36 cellular contexts compared by ENCODE assay signal in genomic region chr20:961768-962167, GRCh38. TPM values are rescaled to one million over a fixed set of nuclear protein-coding genes. Genes with fewer than 3 reads are reported as not detected.
"Had no signal": no experiment of that assay in that cellular context is flagged by ENCODE, and none has a peak within 500 bp of the region (broad histone marks: within the 10 kb centered on the region; RNA-seq: fewer than 3 reads in every experiment).

No MANE protein-coding gene starts in this region.

- H3K27me3 ChIP-seq: brain microvascular endothelial cell had no signal

- H3K27ac Mint-ChIP-seq: activated B cell treated with CpG ODN at 0.5 μM for 24 hours; activated CD4-positive, alpha-beta memory T cell treated with anti-CD3 and anti-CD28 coated beads for 36 hours; activated CD4-positive, alpha-beta T cell treated with anti-CD3 and anti-CD28 coated beads for 36 hours; activated CD4-positive, alpha-beta T cell treated with anti-CD3 and anti-CD28 coated beads, Interleukin-2, amount 10 ng/mL, durations not matched to agents 24 days and 14 days; activated CD8-positive, alpha-beta T cell treated with anti-CD3 and anti-CD28 coated beads, Interleukin-2, amount 10 ng/mL, durations not matched to agents 7 days and 5 days; activated naive CD8-positive, alpha-beta T cell; activated T-helper 17 cell treated with anti-CD3 and anti-CD28 coated beads, Interleukin-2, amount 50 U/mL, for 72 hours; effector memory CD8-positive, alpha-beta T cell; T-helper 17 cell; T-helper 2 cell treated with Interferon-gamma antibody and Interleukin-4, amounts not matched to agents 5 μg/mL and 100 μg/mL, for 36 hours had no signal

- DNase-seq: activated B cell treated with CpG ODN at 0.5 μM for 24 hours; activated CD4-positive, alpha-beta memory T cell treated with anti-CD3 and anti-CD28 coated beads for 36 hours; activated CD4-positive, alpha-beta T cell treated with anti-CD3 and anti-CD28 coated beads for 36 hours; activated CD4-positive, alpha-beta T cell treated with anti-CD3 and anti-CD28 coated beads, Interleukin-2, amount 10 ng/mL, durations not matched to agents 24 days and 14 days; activated CD8-positive, alpha-beta T cell treated with anti-CD3 and anti-CD28 coated beads, Interleukin-2, amount 10 ng/mL, durations not matched to agents 7 days and 5 days; activated effector memory CD4-positive, alpha-beta T cell treated with Interleukin-2 at 50 U/mL for 16 hours; activated gamma-delta T cell treated with Interleukin-2 at 50 U/mL for 16 hours; activated naive CD4-positive, alpha-beta T cell treated with anti-CD3 and anti-CD28 coated beads, Interleukin-2, amount 50 U/mL, for 16 hours; activated naive CD4-positive, alpha-beta T cell treated with Interleukin-2 at 50 U/mL for 16 hours; activated T-cell treated with anti-CD3 and anti-CD28 coated beads, Interleukin-2, amount 50 U/mL, for 4 hours; amniotic stem cell; anterior cingulate cortex; brain microvascular endothelial cell; cortex of kidney; dermis blood vessel endothelial cell; effector CD4-positive, alpha-beta T cell; effector memory CD8-positive, alpha-beta T cell; erythroblast; foreskin keratinocyte; gastrocnemius medialis; glutamatergic neuron; T-helper 17 cell; T1000; WERI-Rb-1 had no signal

- H3K4me3 Mint-ChIP-seq: activated B cell treated with CpG ODN at 0.5 μM for 24 hours; activated CD4-positive, alpha-beta memory T cell treated with anti-CD3 and anti-CD28 coated beads for 36 hours; activated CD4-positive, alpha-beta T cell treated with anti-CD3 and anti-CD28 coated beads for 36 hours; activated CD4-positive, alpha-beta T cell treated with anti-CD3 and anti-CD28 coated beads, Interleukin-2, amount 10 ng/mL, durations not matched to agents 24 days and 14 days; activated CD8-positive, alpha-beta T cell treated with anti-CD3 and anti-CD28 coated beads, Interleukin-2, amount 10 ng/mL, durations not matched to agents 7 days and 5 days; activated naive CD8-positive, alpha-beta T cell; activated T-cell treated with anti-CD3 and anti-CD28 coated beads, Interleukin-2, amount 50 U/mL, for 4 hours; activated T-helper 17 cell treated with anti-CD3 and anti-CD28 coated beads, Interleukin-2, amount 50 U/mL, for 72 hours; central memory CD8-positive, alpha-beta T cell; effector memory CD8-positive, alpha-beta T cell; T-helper 17 cell; T-helper 2 cell treated with Interferon-gamma antibody and Interleukin-4, amounts not matched to agents 5 μg/mL and 100 μg/mL, for 36 hours had no signal

- H3K4me3 ChIP-seq: esophagus muscularis mucosa, gastrocnemius medialis, heart left ventricle had no signal

- H3K36me3 ChIP-seq: brain microvascular endothelial cell, esophagus muscularis mucosa, gastrocnemius medialis, heart left ventricle, WERI-Rb-1 had no signal

- FAIRE-seq: astrocyte, bronchial epithelial cell, colon had no signal

- ATAC-seq: activated CD4-positive, alpha-beta T cell treated with anti-CD3 and anti-CD28 coated beads for 36 hours; activated CD4-positive, CD25-positive, alpha-beta regulatory T cell treated with anti-CD3 and anti-CD28 coated beads, Interleukin-2, amount 50 U/mL, for 24 hours; activated CD8-positive, alpha-beta T cell treated with anti-CD3 and anti-CD28 coated beads, Interleukin-2, amount 10 ng/mL, durations not matched to agents 7 days and 5 days; activated T-cell treated with anti-CD3 and anti-CD28 coated beads, Interleukin-2, amount 50 U/mL, for 4 hours; activated T-helper 17 cell treated with anti-CD3 and anti-CD28 coated beads, Interleukin-2, amount 50 U/mL, for 72 hours; effector memory CD8-positive, alpha-beta T cell; foreskin keratinocyte; gastrocnemius medialis; heart left ventricle; T-helper 17 cell had no signal

- H3K4me1 ChIP-seq: esophagus muscularis mucosa, foreskin keratinocyte, gastrocnemius medialis had no signal

- H3K27ac ChIP-seq: brain microvascular endothelial cell, esophagus muscularis mucosa, foreskin keratinocyte, gastrocnemius medialis, heart left ventricle, WERI-Rb-1 had no signal

- H3K9me3 Mint-ChIP-seq: activated B cell treated with CpG ODN at 0.5 μM for 24 hours; activated CD4-positive, alpha-beta memory T cell treated with anti-CD3 and anti-CD28 coated beads for 36 hours; activated CD4-positive, alpha-beta T cell treated with anti-CD3 and anti-CD28 coated beads, Interleukin-2, amount 10 ng/mL, durations not matched to agents 24 days and 14 days; activated T-cell treated with anti-CD3 and anti-CD28 coated beads, Interleukin-2, amount 50 U/mL, for 4 hours; activated T-helper 17 cell treated with anti-CD3 and anti-CD28 coated beads, Interleukin-2, amount 50 U/mL, for 72 hours; central memory CD8-positive, alpha-beta T cell; effector memory CD8-positive, alpha-beta T cell; T-helper 2 cell treated with Interferon-gamma antibody and Interleukin-4, amounts not matched to agents 5 μg/mL and 100 μg/mL, for 36 hours had no signal

- H3K36me3 Mint-ChIP-seq: activated CD4-positive, alpha-beta memory T cell treated with anti-CD3 and anti-CD28 coated beads for 36 hours; activated naive CD8-positive, alpha-beta T cell had no signal

- H3K4me1 Mint-ChIP-seq: activated B cell treated with CpG ODN at 0.5 μM for 24 hours; activated CD4-positive, alpha-beta T cell treated with anti-CD3 and anti-CD28 coated beads for 36 hours; activated T-helper 17 cell treated with anti-CD3 and anti-CD28 coated beads, Interleukin-2, amount 50 U/mL, for 72 hours; central memory CD8-positive, alpha-beta T cell had no signal

- H3K9me3 ChIP-seq: esophagus muscularis mucosa, gastrocnemius medialis, heart left ventricle had no signal

RNA-seq across cellular contexts. Expression of gene RSPO4, which starts 40.3 kb away (rescaled TPM):
- total RNA-seq: activated CD4-positive, alpha-beta memory T cell treated with anti-CD3 and anti-CD28 coated beads for 36 hours; activated CD4-positive, alpha-beta T cell treated with anti-CD3 and anti-CD28 coated beads for 36 hours; activated CD4-positive, alpha-beta T cell treated with anti-CD3 and anti-CD28 coated beads, Interleukin-2, amount 10 ng/mL, durations not matched to agents 24 days and 14 days; activated CD8-positive, alpha-beta memory T cell treated with anti-CD3 and anti-CD28 coated beads for 36 hours; activated CD8-positive, alpha-beta T cell treated with anti-CD3 and anti-CD28 coated beads, Interleukin-2, amount 10 ng/mL, durations not matched to agents 7 days and 5 days; activated T-cell treated with anti-CD3 and anti-CD28 coated beads, Interleukin-2, amount 50 U/mL, for 4 hours; activated T-helper 17 cell treated with anti-CD3 and anti-CD28 coated beads, Interleukin-2, amount 50 U/mL, for 72 hours; bronchial epithelial cell; cardiac septum; dermis blood vessel endothelial cell; foreskin keratinocyte; gastrocnemius medialis; T-helper 17 cell had no signal

RNA-seq across cellular contexts. Expression of gene ANGPT4, which starts 45.6 kb away (rescaled TPM):
- total RNA-seq: activated B cell treated with CpG ODN at 0.5 μM for 24 hours; activated CD4-positive, alpha-beta memory T cell treated with anti-CD3 and anti-CD28 coated beads for 36 hours; activated CD4-positive, alpha-beta T cell treated with anti-CD3 and anti-CD28 coated beads for 36 hours; activated CD4-positive, alpha-beta T cell treated with anti-CD3 and anti-CD28 coated beads, Interleukin-2, amount 10 ng/mL, durations not matched to agents 24 days and 14 days; activated CD8-positive, alpha-beta memory T cell treated with anti-CD3 and anti-CD28 coated beads for 36 hours; activated CD8-positive, alpha-beta T cell treated with anti-CD3 and anti-CD28 coated beads, Interleukin-2, amount 10 ng/mL, durations not matched to agents 7 days and 5 days; activated T-cell treated with anti-CD3 and anti-CD28 coated beads, Interleukin-2, amount 50 U/mL, for 4 hours; bronchial epithelial cell; cardiac septum; dermis blood vessel endothelial cell; foreskin keratinocyte; T-helper 17 cell had no signal
- polyA plus RNA-seq: foreskin keratinocyte had no signal
